In genomic region chr13:105991622-105992254, GRCh38 we compare ENCODE assay signal across 9 cellular contexts.
DNase-seq lines count a peak whose midpoint lies in the region; ATAC-seq and TF ChIP-seq lines count a peak whose summit lies in the region.
"Had no signal": no experiment of that assay in that cellular context is flagged by ENCODE, and none has a peak within 500 bp of the region (broad histone marks: within the 10 kb centered on the region; RNA-seq: fewer than 3 reads in every experiment).

No MANE protein-coding gene starts in this region.

- no peak for DNase-seq in left ventricle myocardium superior
- DNase-seq in cardiac septum (ENCODE audit: low spot score): no peak
- DNase-seq in body of pancreas: peak; percentile 82 to 91 (median 90)
- no peak for DNase-seq in lower lobe of right lung
- DNase-seq in ecto neural progenitor cell (ENCODE audit: low spot score): no peak
- DNase-seq in GM13976 (ENCODE audit: low spot score): no peak
- no peak for DNase-seq in NCI-H510A (lab: John Stamatoyannopoulos, UW)
- DNase-seq: cortex of kidney had no signal

- 14 to 16% methylated on average over 4 of the region's 4 CpGs for WGBS in body of pancreas, 2 donors

- intact Hi-C loops in left ventricle myocardium superior (cut with micrococcal nuclease): no loop called here
- intact Hi-C loops in cardiac septum (cut with DNase I): no loop called here
- intact Hi-C loops in body of pancreas (cut with DNase I): no loop called here
- intact Hi-C loops in lower lobe of right lung (cut with DNase I): no loop called here

- ATAC-seq in left ventricle myocardium superior (peak; percentile 53), body of pancreas (peak; percentile 98), lower lobe of right lung (peak; percentile 67 to 72), SK-N-SH treated with all-trans-retinoic acid at 6 μM for 48 hours (no peak)

- H3K27ac ChIP-seq in body of pancreas (peak overlapping the region; percentile 33 to 69 (median 47)), lower lobe of right lung (no peak overlapping the region)

- no peaks in the 10 kb centered on the region for H3K27me3 ChIP-seq in body of pancreas
- H3K27me3 ChIP-seq in lower lobe of right lung (ENCODE audit: low read depth): no peaks in the 10 kb centered on the region

- TF ChIP-seq CTCF in body of pancreas (IDR thresholded peaks at IDR 0.05): peak in 1 of 7 experiments; percentile 5
- no peak for TF ChIP-seq CTCF in lower lobe of right lung (IDR thresholded peaks at IDR 0.05)
- no peak for TF ChIP-seq CTCF in GM13976 (IDR thresholded peaks at IDR 0.05; ENCODE audit: borderline replicate concordance, control extremely low read depth, extremely low read depth, insufficient read depth, missing control alignments)

- H3K36me3 ChIP-seq in body of pancreas (replicated peaks in 1 of 2; ENCODE audit: insufficient read depth in 1 of 2, low read depth in 2 of 2) (no peaks in the 10 kb centered on the region), lower lobe of right lung (no peaks in the 10 kb centered on the region)

- no peak for TF ChIP-seq POLR2A in body of pancreas (IDR thresholded peaks at IDR 0.05)

- H3K4me1 ChIP-seq in body of pancreas (peaks cover 18% of the 10 kb centered on the region), lower lobe of right lung (no peaks in the 10 kb centered on the region)

- in situ Hi-C loops in GM13976 (cut with MboI; ENCODE audit: low sequenced_read_pairs, unreplicated experiment): no loop called here

- H3K9me3 ChIP-seq in body of pancreas (no peaks in the 10 kb centered on the region), lower lobe of right lung (no peaks in the 10 kb centered on the region)

- no peak overlapping the region for H3K4me3 ChIP-seq in body of pancreas
- H3K4me3 ChIP-seq in lower lobe of right lung: no peak overlapping the region

TF ChIP-seq in SK-N-SH treated with all-trans-retinoic acid at 6 μM for 48 hours, 23 proteins besides CTCF, POLR2A, EP300 and RAD21:
- TF ChIP-seq, protein P1, sequence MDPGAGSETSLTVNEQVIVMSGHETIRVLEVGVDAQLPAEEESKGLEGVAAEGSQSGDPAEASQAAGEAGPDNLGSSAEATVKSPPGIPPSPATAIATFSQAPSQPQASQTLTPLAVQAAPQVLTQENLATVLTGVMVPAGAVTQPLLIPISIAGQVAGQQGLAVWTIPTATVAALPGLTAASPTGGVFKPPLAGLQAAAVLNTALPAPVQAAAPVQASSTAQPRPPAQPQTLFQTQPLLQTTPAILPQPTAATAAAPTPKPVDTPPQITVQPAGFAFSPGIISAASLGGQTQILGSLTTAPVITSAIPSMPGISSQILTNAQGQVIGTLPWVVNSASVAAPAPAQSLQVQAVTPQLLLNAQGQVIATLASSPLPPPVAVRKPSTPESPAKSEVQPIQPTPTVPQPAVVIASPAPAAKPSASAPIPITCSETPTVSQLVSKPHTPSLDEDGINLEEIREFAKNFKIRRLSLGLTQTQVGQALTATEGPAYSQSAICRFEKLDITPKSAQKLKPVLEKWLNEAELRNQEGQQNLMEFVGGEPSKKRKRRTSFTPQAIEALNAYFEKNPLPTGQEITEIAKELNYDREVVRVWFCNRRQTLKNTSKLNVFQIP (CRISPR knock-in tag; IDR thresholded peaks at IDR 0.05; ENCODE audit: borderline replicate concordance, low read depth): no peak
- no peak for TF ChIP-seq TSHZ2 (CRISPR knock-in tag; IDR thresholded peaks at IDR 0.05)

Comparison
In these comparisons a context has a peak if more than half of its experiments do, and no peak if none do; other contexts are left out.
1. DNase-seq: peak in body of pancreas (4 of 4); none in left ventricle myocardium superior (single experiment), cardiac septum (single experiment), lower lobe of right lung (single experiment), ecto neural progenitor cell (single experiment), GM13976 (single experiment) and NCI-H510A (single experiment).